Comparison of ENCODE assay signal across 19 cellular contexts in genomic region chr1:160481979-160482596, GRCh38. TPM values are rescaled to one million over a fixed set of nuclear protein-coding genes. Genes with fewer than 3 reads are reported as not detected.
"Had no signal": no experiment of that assay in that cellular context is flagged by ENCODE, and none has a peak within 500 bp of the region (broad histone marks: within the 10 kb centered on the region; RNA-seq: fewer than 3 reads in every experiment).

No MANE protein-coding gene starts in this region.

- DNase-seq: activated naive CD8-positive, alpha-beta T cell treated with anti-CD3 and anti-CD28 coated beads, Interleukin-2, amount 10 ng/mL, durations not matched to agents 7 days and 5 days; activated T-cell treated with anti-CD3 and anti-CD28 coated beads, Interleukin-2, amount 50 U/mL, for 24 hours; anterior cingulate cortex; brain microvascular endothelial cell; cortex of kidney; effector CD4-positive, alpha-beta T cell; esophagus squamous epithelium; hypothalamus; kidney glomerular epithelial cell; left ventricle myocardium superior; right cardiac atrium; stimulated activated CD4-positive, alpha-beta T cell treated with anti-CD3 and anti-CD28 coated beads, Interleukin-15, amount 100 ng/mL, for 24 hours; T-helper 17 cell had no signal

- H3K4me3 Mint-ChIP-seq: activated naive CD8-positive, alpha-beta T cell treated with anti-CD3 and anti-CD28 coated beads, Interleukin-2, amount 10 ng/mL, durations not matched to agents 7 days and 5 days; activated T-cell treated with anti-CD3 and anti-CD28 coated beads, Interleukin-2, amount 50 U/mL, for 24 hours; memory B cell; T-helper 17 cell; WTC11 had no signal

- ATAC-seq: left ventricle myocardium superior, right cardiac atrium, SK-N-SH treated with all-trans-retinoic acid at 6 μM for 48 hours, T-helper 17 cell, WTC11 had no signal

- H3K27me3 Mint-ChIP-seq: activated naive CD8-positive, alpha-beta T cell treated with anti-CD3 and anti-CD28 coated beads, Interleukin-2, amount 10 ng/mL, durations not matched to agents 7 days and 5 days; activated T-cell treated with anti-CD3 and anti-CD28 coated beads, Interleukin-2, amount 50 U/mL, for 24 hours; memory B cell; T-helper 17 cell had no signal

- FAIRE-seq: endothelial cell of umbilical vein had no signal

- H3K27ac Mint-ChIP-seq: activated T-cell treated with anti-CD3 and anti-CD28 coated beads, Interleukin-2, amount 50 U/mL, for 24 hours; memory B cell; T-helper 17 cell; WTC11 had no signal

RNA-seq across cellular contexts. Expression of gene SLAMF6, which starts 41.0 kb away (rescaled TPM):
- total RNA-seq: endothelial cell of umbilical vein, fibroblast of villous mesenchyme, WTC11 had no signal
- polyA plus RNA-seq: endothelial cell of umbilical vein, neural cell had no signal
